8 cellular contexts compared by ENCODE assay signal in the genomic region with DNA sequence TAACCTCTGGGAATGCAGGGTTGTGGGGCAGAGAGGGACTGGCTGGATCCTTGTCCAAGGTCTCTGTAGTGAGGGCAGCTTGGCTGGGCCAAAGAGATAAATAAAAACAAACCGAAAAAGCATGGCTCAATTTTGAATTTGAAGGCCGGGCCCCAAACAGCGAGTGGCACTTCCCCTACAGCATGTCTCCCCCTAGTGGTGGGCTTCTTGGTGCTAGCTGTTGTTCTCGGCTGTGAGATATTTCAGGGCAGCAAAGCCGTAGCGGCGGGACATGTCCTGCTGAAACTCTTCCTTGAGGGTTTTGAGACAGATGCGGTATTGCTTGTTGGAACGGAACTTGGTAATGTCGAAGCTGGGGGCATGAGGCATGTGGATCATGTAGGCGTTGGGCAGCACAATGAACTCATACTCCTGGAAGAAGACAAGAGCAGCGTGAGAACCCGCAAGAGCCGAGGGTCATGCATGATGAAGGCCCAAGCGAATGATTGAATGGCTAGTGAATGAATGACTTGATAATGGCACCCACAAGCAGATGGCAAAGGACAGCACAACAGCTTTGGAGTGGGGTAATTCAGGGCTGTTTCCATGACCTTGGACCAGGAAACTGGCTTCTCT.
DNase-seq lines count a peak whose midpoint lies in the region; ATAC-seq, FAIRE-seq and TF ChIP-seq lines count a peak whose summit lies in the region.

No MANE protein-coding gene starts in this region.

- H3K9me3 Mint-ChIP-seq in activated B cell treated with CpG ODN at 0.5 μM for 24 hours = no peaks in the 10 kb centered on the region
- H3K9me3 Mint-ChIP-seq in naive B cell = peaks cover 0 to 5% (median 0%) of the 10 kb centered on the region in 7 donors

- TF ChIP-seq CTCF in D721Med (IDR thresholded peaks at IDR 0.05; ENCODE audit: insufficient read depth, missing control alignments) (peak; percentile 34), activated B cell treated with CpG ODN at 0.5 μM for 24 hours (IDR thresholded peaks at IDR 0.05) (no peak)

- intact Hi-C loops in activated B cell treated with CpG ODN at 0.5 μM for 24 hours (cut with micrococcal nuclease) = loop anchor here (1.0 to 5.0 kb wide), 3 partner anchors 72 to 867 kb away; no protein-coding TSS in a partner anchor

- DNase-seq in D721Med (ENCODE audit: insufficient read length, low spot score) (no peak), H7 (peak; percentile 67), activated B cell treated with CpG ODN at 0.5 μM for 24 hours (peak; percentile 22), naive B cell (peak; percentile 25), RKO (ENCODE audit: low spot score) (no peak), A172 (ENCODE audit: low spot score) (no peak), dedifferentiated amniotic fluid mesenchymal stem cell (ENCODE audit: extremely low spot score) (no peak), NCI-H1092 treated with DMSO at 0.1 percent for 48 hours (lab: John Stamatoyannopoulos, UW) (no peak)

- H3K4me1 Mint-ChIP-seq in activated B cell treated with CpG ODN at 0.5 μM for 24 hours = peaks cover 87% of the 10 kb centered on the region
- peaks cover 71 to 96% (median 93%) of the 10 kb centered on the region in 3 donors for H3K4me1 Mint-ChIP-seq in naive B cell

- CTCF ChIA-PET in activated B cell treated with CpG ODN at 0.5 μM for 24 hours (lab: Charles Lee) = interaction anchor here (0.8 to 7.1 kb wide), 14 partner anchors 9 to 259 kb away, joined by 3 to 59 read pairs (median 4); no protein-coding TSS in a partner anchor

- POLR2A ChIA-PET in activated B cell treated with CpG ODN at 0.5 μM for 24 hours (lab: Charles Lee) = interaction anchor here (2.0 kb wide), 1 partner anchor 25 kb away, joined by 8 read pairs; no protein-coding TSS in a partner anchor

- FAIRE-seq in D721Med (lab: Jason Lieb, UNC) = no peak

- no peaks in the 10 kb centered on the region for H3K27me3 ChIP-seq in H7 (ENCODE audit: control insufficient read depth, insufficient read depth, low read length)

- no peaks in the 10 kb centered on the region for H3K27me3 Mint-ChIP-seq in activated B cell treated with CpG ODN at 0.5 μM for 24 hours
- no peaks in the 10 kb centered on the region for H3K27me3 Mint-ChIP-seq in naive B cell

- H3K27ac Mint-ChIP-seq in activated B cell treated with CpG ODN at 0.5 μM for 24 hours = peak overlapping the region; percentile 81
- H3K27ac Mint-ChIP-seq in naive B cell = peak overlapping the region; percentile 84 to 99 (median 92)

- H3K4me3 ChIP-seq in H7 (ENCODE audit: insufficient read depth, low read depth, low read length) = no peak overlapping the region

- H3K36me3 ChIP-seq in H7 (replicated peaks; ENCODE audit: control insufficient read depth, insufficient read depth, low read length) = peaks cover 5% of the 10 kb centered on the region

- ATAC-seq in activated B cell treated with CpG ODN at 0.5 μM for 24 hours (ENCODE audit: low read depth) (no peak), naive B cell (ENCODE audit: low read depth in 2 of 2) (no peak)

- H3K36me3 Mint-ChIP-seq in activated B cell treated with CpG ODN at 0.5 μM for 24 hours (ENCODE audit: low read depth) (peaks cover 28% of the 10 kb centered on the region), naive B cell (peaks cover 29 to 31% of the 10 kb centered on the region in 2 donors)

- peak overlapping the region; percentile 19 for H3K4me3 Mint-ChIP-seq in activated B cell treated with CpG ODN at 0.5 μM for 24 hours
- H3K4me3 Mint-ChIP-seq in naive B cell = peak overlapping the region in 7 of 8 donors; percentile 45 to 76 (median 66)

Comparison
In these comparisons a context has a peak if more than half of its experiments do, and no peak if none do; other contexts are left out.
1. DNase-seq: peak in H7 (single experiment), activated B cell treated with CpG ODN at 0.5 μM for 24 hours (single experiment) and naive B cell (single experiment); none in D721Med (single experiment), RKO (single experiment), A172 (single experiment), dedifferentiated amniotic fluid mesenchymal stem cell (single experiment) and NCI-H1092 treated with DMSO at 0.1 percent for 48 hours (single experiment).